In genomic region chr7:16079723-16080122, GRCh38 we compare ENCODE assay signal across 34 cellular contexts.
"Had no signal": no experiment of that assay in that cellular context is flagged by ENCODE, and none has a peak within 500 bp of the region (broad histone marks: within the 10 kb centered on the region; RNA-seq: fewer than 3 reads in every experiment).

No MANE protein-coding gene starts in this region.

- H3K9me3 ChIP-seq: ascending aorta, esophagus squamous epithelium, gastroesophageal sphincter, heart right ventricle had no signal

- H3K27me3 ChIP-seq: ascending aorta, esophagus squamous epithelium, gastroesophageal sphincter, heart right ventricle had no signal

- H3K9me3 Mint-ChIP-seq: activated B cell treated with CpG ODN at 0.5 μM for 24 hours; activated CD4-positive, alpha-beta memory T cell treated with anti-CD3 and anti-CD28 coated beads for 36 hours; activated CD4-positive, alpha-beta T cell treated with anti-CD3 and anti-CD28 coated beads, Interleukin-2, amount 10 ng/mL, durations not matched to agents 24 days and 14 days; activated naive CD4-positive, alpha-beta T cell treated with anti-CD3 and anti-CD28 coated beads, Interleukin-2, amount 10 ng/mL, durations not matched to agents 7 days and 5 days; activated naive CD4-positive, alpha-beta T cell treated with anti-CD3 and anti-CD28 coated beads, Interleukin-2, amount 50 U/mL, for 72 hours; activated naive CD8-positive, alpha-beta T cell treated with anti-CD3 and anti-CD28 coated beads, Interleukin-2, amount 10 ng/mL, durations not matched to agents 7 days and 5 days; activated T-cell treated with anti-CD3 and anti-CD28 coated beads, Interleukin-2, amount 50 U/mL, for 24 hours; activated T-cell treated with anti-CD3 and anti-CD28 coated beads, Interleukin-2, amount 50 U/mL, for 72 hours; T-helper 2 cell treated with Interferon-gamma antibody and Interleukin-4, amounts not matched to agents 5 μg/mL and 100 μg/mL, for 36 hours had no signal

- H3K4me3 Mint-ChIP-seq: activated B cell treated with CpG ODN at 0.5 μM for 24 hours; activated CD4-positive, alpha-beta memory T cell treated with anti-CD3 and anti-CD28 coated beads for 36 hours; activated CD4-positive, alpha-beta T cell treated with anti-CD3 and anti-CD28 coated beads for 36 hours; activated CD4-positive, alpha-beta T cell treated with anti-CD3 and anti-CD28 coated beads, Interleukin-2, amount 10 ng/mL, durations not matched to agents 24 days and 14 days; activated CD8-positive, alpha-beta memory T cell treated with anti-CD3 and anti-CD28 coated beads, Interleukin-2, amount 10 ng/mL, durations not matched to agents 7 days and 5 days; activated CD8-positive, alpha-beta T cell treated with anti-CD3 and anti-CD28 coated beads, Interleukin-2, amount 10 ng/mL, durations not matched to agents 7 days and 5 days; activated naive CD4-positive, alpha-beta T cell treated with anti-CD3 and anti-CD28 coated beads, Interleukin-2, amount 10 ng/mL, durations not matched to agents 7 days and 5 days; activated naive CD8-positive, alpha-beta T cell treated with anti-CD3 and anti-CD28 coated beads, Interleukin-2, amount 10 ng/mL, durations not matched to agents 7 days and 5 days; activated T-cell treated with anti-CD3 and anti-CD28 coated beads, Interleukin-2, amount 50 U/mL, for 24 hours; activated T-cell treated with anti-CD3 and anti-CD28 coated beads, Interleukin-2, amount 50 U/mL, for 72 hours; brain; T-helper 17 cell; T-helper 2 cell treated with Interferon-gamma antibody and Interleukin-4, amounts not matched to agents 5 μg/mL and 100 μg/mL, for 36 hours had no signal

- H3K36me3 Mint-ChIP-seq: activated CD4-positive, alpha-beta memory T cell treated with anti-CD3 and anti-CD28 coated beads for 36 hours; activated CD8-positive, alpha-beta memory T cell treated with anti-CD3 and anti-CD28 coated beads, Interleukin-2, amount 10 ng/mL, durations not matched to agents 7 days and 5 days; activated naive CD4-positive, alpha-beta T cell treated with anti-CD3 and anti-CD28 coated beads, Interleukin-2, amount 10 ng/mL, durations not matched to agents 7 days and 5 days; activated naive CD4-positive, alpha-beta T cell treated with anti-CD3 and anti-CD28 coated beads, Interleukin-2, amount 50 U/mL, for 72 hours; activated naive CD8-positive, alpha-beta T cell treated with anti-CD3 and anti-CD28 coated beads, Interleukin-2, amount 10 ng/mL, durations not matched to agents 7 days and 5 days; brain had no signal

- FAIRE-seq: bronchial epithelial cell, colon, endometrium, endothelial cell of umbilical vein had no signal

- H3K27ac ChIP-seq: ascending aorta, epithelial cell of prostate, esophagus squamous epithelium, gastroesophageal sphincter, heart right ventricle, WERI-Rb-1 had no signal

- H3K27me3 Mint-ChIP-seq: activated B cell treated with CpG ODN at 0.5 μM for 24 hours; activated CD4-positive, alpha-beta memory T cell treated with anti-CD3 and anti-CD28 coated beads for 36 hours; activated CD4-positive, alpha-beta T cell treated with anti-CD3 and anti-CD28 coated beads for 36 hours; activated CD4-positive, alpha-beta T cell treated with anti-CD3 and anti-CD28 coated beads, Interleukin-2, amount 10 ng/mL, durations not matched to agents 24 days and 14 days; activated CD8-positive, alpha-beta memory T cell treated with anti-CD3 and anti-CD28 coated beads, Interleukin-2, amount 10 ng/mL, durations not matched to agents 7 days and 5 days; activated naive CD4-positive, alpha-beta T cell treated with anti-CD3 and anti-CD28 coated beads, Interleukin-2, amount 10 ng/mL, durations not matched to agents 7 days and 5 days; activated naive CD8-positive, alpha-beta T cell treated with anti-CD3 and anti-CD28 coated beads, Interleukin-2, amount 10 ng/mL, durations not matched to agents 7 days and 5 days; activated T-cell treated with anti-CD3 and anti-CD28 coated beads, Interleukin-2, amount 50 U/mL, for 24 hours; brain; T-helper 17 cell had no signal

- H3K4me1 ChIP-seq: ascending aorta had no signal

- H3K4me1 Mint-ChIP-seq: activated B cell treated with CpG ODN at 0.5 μM for 24 hours; activated CD4-positive, alpha-beta T cell treated with anti-CD3 and anti-CD28 coated beads for 36 hours; activated CD4-positive, alpha-beta T cell treated with anti-CD3 and anti-CD28 coated beads, Interleukin-2, amount 10 ng/mL, durations not matched to agents 24 days and 14 days; activated naive CD4-positive, alpha-beta T cell treated with anti-CD3 and anti-CD28 coated beads, Interleukin-2, amount 10 ng/mL, durations not matched to agents 7 days and 5 days had no signal

- DNase-seq: activated B cell treated with CpG ODN at 0.5 μM for 24 hours; activated CD4-positive, alpha-beta memory T cell treated with anti-CD3 and anti-CD28 coated beads for 36 hours; activated CD4-positive, alpha-beta T cell treated with anti-CD3 and anti-CD28 coated beads for 36 hours; activated CD4-positive, alpha-beta T cell treated with anti-CD3 and anti-CD28 coated beads, Interleukin-2, amount 10 ng/mL, durations not matched to agents 24 days and 14 days; activated CD8-positive, alpha-beta memory T cell treated with anti-CD3 and anti-CD28 coated beads, Interleukin-2, amount 10 ng/mL, durations not matched to agents 7 days and 5 days; activated CD8-positive, alpha-beta memory T cell treated with anti-CD3 and anti-CD28 coated beads, Interleukin-2, amount 50 U/mL, for 4 hours; activated CD8-positive, alpha-beta T cell treated with anti-CD3 and anti-CD28 coated beads, Interleukin-2, amount 10 ng/mL, durations not matched to agents 7 days and 5 days; activated gamma-delta T cell; activated naive CD4-positive, alpha-beta T cell; activated naive CD4-positive, alpha-beta T cell treated with anti-CD3 and anti-CD28 coated beads, Interleukin-2, amount 10 ng/mL, durations not matched to agents 7 days and 5 days; activated naive CD8-positive, alpha-beta T cell treated with anti-CD3 and anti-CD28 coated beads, Interleukin-2, amount 10 ng/mL, durations not matched to agents 7 days and 5 days; activated T-cell treated with anti-CD3 and anti-CD28 coated beads for 4 hours; activated T-cell treated with anti-CD3 and anti-CD28 coated beads, Interleukin-2, amount 50 U/mL, for 24 hours; activated T-cell treated with anti-CD3 and anti-CD28 coated beads, Interleukin-2, amount 50 U/mL, for 72 hours; cortex of kidney; dermis blood vessel endothelial cell; effector CD4-positive, alpha-beta T cell; esophagus squamous epithelium; heart right ventricle; T-helper 1 cell; T-helper 17 cell; T1000; WERI-Rb-1 had no signal

- H3K27ac Mint-ChIP-seq: activated B cell treated with CpG ODN at 0.5 μM for 24 hours; activated CD4-positive, alpha-beta memory T cell treated with anti-CD3 and anti-CD28 coated beads for 36 hours; activated CD4-positive, alpha-beta T cell treated with anti-CD3 and anti-CD28 coated beads for 36 hours; activated CD4-positive, alpha-beta T cell treated with anti-CD3 and anti-CD28 coated beads, Interleukin-2, amount 10 ng/mL, durations not matched to agents 24 days and 14 days; activated CD8-positive, alpha-beta memory T cell treated with anti-CD3 and anti-CD28 coated beads, Interleukin-2, amount 10 ng/mL, durations not matched to agents 7 days and 5 days; activated CD8-positive, alpha-beta T cell treated with anti-CD3 and anti-CD28 coated beads, Interleukin-2, amount 10 ng/mL, durations not matched to agents 7 days and 5 days; activated naive CD4-positive, alpha-beta T cell treated with anti-CD3 and anti-CD28 coated beads, Interleukin-2, amount 10 ng/mL, durations not matched to agents 7 days and 5 days; activated naive CD4-positive, alpha-beta T cell treated with anti-CD3 and anti-CD28 coated beads, Interleukin-2, amount 50 U/mL, for 72 hours; activated naive CD8-positive, alpha-beta T cell treated with anti-CD3 and anti-CD28 coated beads, Interleukin-2, amount 10 ng/mL, durations not matched to agents 7 days and 5 days; activated T-cell treated with anti-CD3 and anti-CD28 coated beads, Interleukin-2, amount 50 U/mL, for 24 hours; activated T-cell treated with anti-CD3 and anti-CD28 coated beads, Interleukin-2, amount 50 U/mL, for 72 hours; brain; T-helper 17 cell; T-helper 2 cell treated with Interferon-gamma antibody and Interleukin-4, amounts not matched to agents 5 μg/mL and 100 μg/mL, for 36 hours had no signal

- ATAC-seq: activated CD4-positive, alpha-beta T cell treated with anti-CD3 and anti-CD28 coated beads for 36 hours; activated CD4-positive, CD25-positive, alpha-beta regulatory T cell treated with anti-CD3 and anti-CD28 coated beads, Interleukin-2, amount 50 U/mL, for 24 hours; activated CD8-positive, alpha-beta memory T cell treated with anti-CD3 and anti-CD28 coated beads, Interleukin-2, amount 10 ng/mL, durations not matched to agents 7 days and 5 days; activated CD8-positive, alpha-beta T cell treated with anti-CD3 and anti-CD28 coated beads, Interleukin-2, amount 10 ng/mL, durations not matched to agents 7 days and 5 days; activated naive CD4-positive, alpha-beta T cell treated with anti-CD3 and anti-CD28 coated beads, Interleukin-2, amount 50 U/mL, for 72 hours; activated T-cell treated with anti-CD3 and anti-CD28 coated beads, Interleukin-2, amount 50 U/mL, for 72 hours; gastroesophageal sphincter; heart right ventricle; T-helper 17 cell had no signal

- H3K4me3 ChIP-seq: ascending aorta, esophagus squamous epithelium, gastroesophageal sphincter, heart right ventricle had no signal

- H3K36me3 ChIP-seq: ascending aorta, esophagus squamous epithelium, gastroesophageal sphincter, heart right ventricle, WERI-Rb-1 had no signal
